Comparison of ENCODE assay signal across 24 cellular contexts in the genomic region with DNA sequence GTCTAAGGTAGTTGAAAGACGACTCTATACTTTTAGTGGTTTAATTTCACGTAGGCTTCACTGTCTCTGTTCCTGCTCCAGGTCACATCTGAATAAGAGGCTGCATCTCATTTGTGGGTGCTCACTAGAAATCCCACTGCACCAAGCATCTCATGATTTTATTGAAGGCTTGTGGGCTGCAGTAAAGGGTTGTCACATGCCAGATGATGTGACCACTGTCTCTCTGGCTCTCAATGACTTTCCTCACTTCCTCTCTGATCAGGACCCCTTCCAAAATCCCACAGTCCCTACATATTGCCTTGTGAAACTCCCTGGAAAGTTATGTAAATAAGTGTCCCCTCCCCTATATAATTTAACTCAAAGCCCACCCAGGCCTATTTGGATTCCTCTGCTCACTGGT.
"Had no signal": no experiment of that assay in that cellular context is flagged by ENCODE, and none has a peak within 500 bp of the region (broad histone marks: within the 10 kb centered on the region; RNA-seq: fewer than 3 reads in every experiment).

No MANE protein-coding gene starts in this region.

- H3K27me3 ChIP-seq: esophagus squamous epithelium, heart right ventricle, right lobe of liver, uterus had no signal

- H3K4me1 ChIP-seq: esophagus squamous epithelium, heart right ventricle, right lobe of liver, uterus had no signal

- H3K27ac Mint-ChIP-seq: activated naive CD8-positive, alpha-beta T cell; activated T-cell treated with anti-CD3 and anti-CD28 coated beads, Interleukin-2, amount 50 U/mL, for 24 hours; dendritic cell treated with granulocyte-macrophage colony-stimulating factor and Interleukin-4, amounts not matched to agents 40 ng/mL and 50 ng/mL, for 4 days; natural killer cell; stimulated activated naive CD8-positive, alpha-beta T cell treated with anti-CD3 and anti-CD28 coated beads, Interleukin-15, Interleukin-2, amounts not matched to agents 100 ng/mL and 50 ng/mL, for 24 hours; type B pancreatic cell had no signal

- H3K4me3 ChIP-seq: esophagus squamous epithelium, heart right ventricle, right lobe of liver, uterus had no signal

- FAIRE-seq: bronchial epithelial cell, endometrium had no signal

- H3K36me3 ChIP-seq: esophagus squamous epithelium, heart right ventricle, right lobe of liver, uterus had no signal

- DNase-seq: activated CD4-positive, alpha-beta T cell treated with anti-CD3 and anti-CD28 coated beads for 48 hours; activated CD4-positive, alpha-beta T cell treated with anti-CD3 and anti-CD28 coated beads, Interleukin-2, amount 50 U/mL, for 48 hours; activated CD8-positive, alpha-beta memory T cell treated with anti-CD3 and anti-CD28 coated beads for 24 hours; activated CD8-positive, alpha-beta memory T cell treated with anti-CD3 and anti-CD28 coated beads, Interleukin-2, amount 50 U/mL, for 4 hours; activated naive CD4-positive, alpha-beta T cell; activated T-cell treated with anti-CD3 and anti-CD28 coated beads, Interleukin-2, amount 50 U/mL, for 24 hours; anterior cingulate cortex; effector CD4-positive, alpha-beta T cell; esophagus squamous epithelium; foreskin melanocyte; heart right ventricle; natural killer cell; right lobe of liver; stimulated activated CD4-positive, alpha-beta T cell treated with anti-CD3 and anti-CD28 coated beads, Interleukin-2, amount 100 ng/mL, for 48 hours; uterus had no signal

- H3K4me3 Mint-ChIP-seq: activated naive CD8-positive, alpha-beta T cell; activated T-cell treated with anti-CD3 and anti-CD28 coated beads, Interleukin-2, amount 50 U/mL, for 24 hours; central memory CD8-positive, alpha-beta T cell; dendritic cell treated with granulocyte-macrophage colony-stimulating factor and Interleukin-4, amounts not matched to agents 40 ng/mL and 50 ng/mL, for 4 days; natural killer cell; stimulated activated naive CD8-positive, alpha-beta T cell treated with anti-CD3 and anti-CD28 coated beads, Interleukin-15, Interleukin-2, amounts not matched to agents 100 ng/mL and 50 ng/mL, for 24 hours; type B pancreatic cell had no signal

- H3K27me3 Mint-ChIP-seq: central memory CD8-positive, alpha-beta T cell; dendritic cell treated with granulocyte-macrophage colony-stimulating factor and Interleukin-4, amounts not matched to agents 40 ng/mL and 50 ng/mL, for 4 days; stimulated activated naive CD8-positive, alpha-beta T cell treated with anti-CD3 and anti-CD28 coated beads, Interleukin-15, Interleukin-2, amounts not matched to agents 100 ng/mL and 50 ng/mL, for 24 hours; type B pancreatic cell had no signal

- H3K27ac ChIP-seq: epithelial cell of prostate, esophagus squamous epithelium, heart right ventricle, right lobe of liver, uterus had no signal

- H3K9me3 Mint-ChIP-seq: activated T-cell treated with anti-CD3 and anti-CD28 coated beads, Interleukin-2, amount 50 U/mL, for 24 hours; central memory CD8-positive, alpha-beta T cell; dendritic cell treated with granulocyte-macrophage colony-stimulating factor and Interleukin-4, amounts not matched to agents 40 ng/mL and 50 ng/mL, for 4 days; natural killer cell; stimulated activated naive CD8-positive, alpha-beta T cell treated with anti-CD3 and anti-CD28 coated beads, Interleukin-15, Interleukin-2, amounts not matched to agents 100 ng/mL and 50 ng/mL, for 24 hours had no signal

- ATAC-seq: activated CD4-positive, CD25-positive, alpha-beta regulatory T cell treated with anti-CD3 and anti-CD28 coated beads, Interleukin-2, amount 50 U/mL, for 24 hours; heart right ventricle; natural killer cell; right lobe of liver had no signal

- H3K36me3 Mint-ChIP-seq: activated naive CD8-positive, alpha-beta T cell; natural killer cell; type B pancreatic cell had no signal

- H3K9me3 ChIP-seq: esophagus squamous epithelium, heart right ventricle, right lobe of liver, uterus had no signal
